In genomic region chr1:92587445-92587844, GRCh38 we compare ENCODE assay signal across 15 cellular contexts.
DNase-seq lines count a peak whose midpoint lies in the region; ATAC-seq and TF ChIP-seq lines count a peak whose summit lies in the region.
"Had no signal": no experiment of that assay in that cellular context is flagged by ENCODE, and none has a peak within 500 bp of the region (broad histone marks: within the 10 kb centered on the region; RNA-seq: fewer than 3 reads in every experiment).

No MANE protein-coding gene starts in this region.

- peak overlapping the region; percentile 34 for H3K4me3 Mint-ChIP-seq in natural killer cell treated with Interleukin-12 subunit alpha and Interleukin-12 subunit beta and Interleukin-15 and Interleukin-18, amount 100 ng/mL, for 72 hours
- H3K4me3 Mint-ChIP-seq in natural killer cell: no peak overlapping the region
- H3K4me3 Mint-ChIP-seq in stimulated activated naive CD8-positive, alpha-beta T cell treated with anti-CD3 and anti-CD28 coated beads, Interleukin-15, Interleukin-2, amounts not matched to agents 100 ng/mL and 50 ng/mL, for 24 hours: peak overlapping the region; percentile 61

- peaks cover 16 to 32% of the 10 kb centered on the region in 2 donors for H3K4me1 Mint-ChIP-seq in natural killer cell treated with Interleukin-12 subunit alpha and Interleukin-12 subunit beta and Interleukin-15 and Interleukin-18, amount 100 ng/mL, for 72 hours (ENCODE audit: low read depth in 2 of 2)
- peaks cover 15 to 16% of the 10 kb centered on the region in 2 donors for H3K4me1 Mint-ChIP-seq in natural killer cell
- peaks cover 72% of the 10 kb centered on the region for H3K4me1 Mint-ChIP-seq in stimulated activated naive CD8-positive, alpha-beta T cell treated with anti-CD3 and anti-CD28 coated beads, Interleukin-15, Interleukin-2, amounts not matched to agents 100 ng/mL and 50 ng/mL, for 24 hours (ENCODE audit: low read depth)

- H3K27ac Mint-ChIP-seq in natural killer cell treated with Interleukin-12 subunit alpha and Interleukin-12 subunit beta and Interleukin-15 and Interleukin-18, amount 100 ng/mL, for 72 hours: peak overlapping the region in 1 of 2 donors; percentile 96
- H3K27ac Mint-ChIP-seq in natural killer cell: no peak overlapping the region
- H3K27ac Mint-ChIP-seq in stimulated activated naive CD8-positive, alpha-beta T cell treated with anti-CD3 and anti-CD28 coated beads, Interleukin-15, Interleukin-2, amounts not matched to agents 100 ng/mL and 50 ng/mL, for 24 hours: peak overlapping the region; percentile 98

- H3K27me3 Mint-ChIP-seq in natural killer cell treated with Interleukin-12 subunit alpha and Interleukin-12 subunit beta and Interleukin-15 and Interleukin-18, amount 100 ng/mL, for 72 hours: no peaks in the 10 kb centered on the region
- no peaks in the 10 kb centered on the region for H3K27me3 Mint-ChIP-seq in natural killer cell (ENCODE audit: low read depth in 2 of 2)
- no peaks in the 10 kb centered on the region for H3K27me3 Mint-ChIP-seq in stimulated activated naive CD8-positive, alpha-beta T cell treated with anti-CD3 and anti-CD28 coated beads, Interleukin-15, Interleukin-2, amounts not matched to agents 100 ng/mL and 50 ng/mL, for 24 hours

- peak; percentile 63 for DNase-seq in natural killer cell treated with Interleukin-12 subunit alpha and Interleukin-12 subunit beta and Interleukin-15 and Interleukin-18, amount 100 ng/mL, for 72 hours (ENCODE audit: low spot score)
- no peak for DNase-seq in natural killer cell
- no peak for DNase-seq in NCI-H510A treated with DMSO at 0.1 percent for 48 hours (lab: John Stamatoyannopoulos, UW)
- DNase-seq in GM19238 (ENCODE audit: insufficient read length, low spot score): no peak
- no peak for DNase-seq in 8988T
- DNase-seq: amniotic stem cell, left colon, mucosa of descending colon, NCI-H69, Peyer's patch, SK-N-SH had no signal

- peaks cover 12% of the 10 kb centered on the region for H3K36me3 Mint-ChIP-seq in natural killer cell treated with Interleukin-12 subunit alpha and Interleukin-12 subunit beta and Interleukin-15 and Interleukin-18, amount 100 ng/mL, for 72 hours
- no peaks in the 10 kb centered on the region for H3K36me3 Mint-ChIP-seq in natural killer cell
- H3K36me3 Mint-ChIP-seq in stimulated activated naive CD8-positive, alpha-beta T cell treated with anti-CD3 and anti-CD28 coated beads, Interleukin-15, Interleukin-2, amounts not matched to agents 100 ng/mL and 50 ng/mL, for 24 hours (ENCODE audit: low read depth): peaks cover 24% of the 10 kb centered on the region

- no peak for TF ChIP-seq CTCF in natural killer cell (IDR thresholded peaks at IDR 0.05)

- ATAC-seq in natural killer cell treated with Interleukin-12 subunit alpha and Interleukin-12 subunit beta and Interleukin-15 and Interleukin-18, amount 100 ng/mL, for 72 hours: peak; percentile 53 to 74
- ATAC-seq in natural killer cell: no peak
- peak; percentile 61 for ATAC-seq in GM18868 (IDR thresholded peaks at IDR 0.05; ENCODE audit: unreplicated experiment)
- ATAC-seq in HG03565 (IDR thresholded peaks at IDR 0.05; ENCODE audit: unreplicated experiment): peak; percentile 35
- ATAC-seq: left colon, mucosa of descending colon, sciatic nerve had no signal

- intact Hi-C loops in natural killer cell (cut with micrococcal nuclease): no loop called here

- H3K9me3 Mint-ChIP-seq in natural killer cell treated with Interleukin-12 subunit alpha and Interleukin-12 subunit beta and Interleukin-15 and Interleukin-18, amount 100 ng/mL, for 72 hours: no peaks in the 10 kb centered on the region
- no peaks in the 10 kb centered on the region for H3K9me3 Mint-ChIP-seq in natural killer cell
- H3K9me3 Mint-ChIP-seq in stimulated activated naive CD8-positive, alpha-beta T cell treated with anti-CD3 and anti-CD28 coated beads, Interleukin-15, Interleukin-2, amounts not matched to agents 100 ng/mL and 50 ng/mL, for 24 hours: peaks cover 5% of the 10 kb centered on the region

Comparison
In these comparisons a context has a peak if more than half of its experiments do, and no peak if none do; other contexts are left out.
1. ATAC-seq: peak in natural killer cell treated with Interleukin-12 subunit alpha and Interleukin-12 subunit beta and Interleukin-15 and Interleukin-18, amount 100 ng/mL, for 72 hours (2 of 2), GM18868 (single experiment) and HG03565 (single experiment); none in natural killer cell (0 of 3).